ENCODE assay signal across 1 cellular context in genomic region chr3:172466553-172467130, GRCh38.
TF ChIP-seq lines count a peak whose summit lies in the region.

No MANE protein-coding gene starts in this region.

TF ChIP-seq in A549, 52 proteins besides CTCF, POLR2A, EP300 and RAD21 (continued from another document):
- TF ChIP-seq, protein P1, sequence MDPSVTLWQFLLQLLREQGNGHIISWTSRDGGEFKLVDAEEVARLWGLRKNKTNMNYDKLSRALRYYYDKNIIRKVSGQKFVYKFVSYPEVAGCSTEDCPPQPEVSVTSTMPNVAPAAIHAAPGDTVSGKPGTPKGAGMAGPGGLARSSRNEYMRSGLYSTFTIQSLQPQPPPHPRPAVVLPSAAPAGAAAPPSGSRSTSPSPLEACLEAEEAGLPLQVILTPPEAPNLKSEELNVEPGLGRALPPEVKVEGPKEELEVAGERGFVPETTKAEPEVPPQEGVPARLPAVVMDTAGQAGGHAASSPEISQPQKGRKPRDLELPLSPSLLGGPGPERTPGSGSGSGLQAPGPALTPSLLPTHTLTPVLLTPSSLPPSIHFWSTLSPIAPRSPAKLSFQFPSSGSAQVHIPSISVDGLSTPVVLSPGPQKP (IDR thresholded peaks at IDR 0.05; ENCODE audit: low read depth, low read length), result no peak
- TF ChIP-seq HDAC2 (IDR thresholded peaks at IDR 0.05) (no peak), REST (IDR thresholded peaks at IDR 0.05) (no peak), HOXA7 (CRISPR knock-in tag; IDR thresholded peaks at IDR 0.05) (no peak), PHF8 (IDR thresholded peaks at IDR 0.05; ENCODE audit: borderline replicate concordance, low read depth) (no peak), CHD2 (IDR thresholded peaks at IDR 0.05; ENCODE audit: low read length, partially characterized antibody) (no peak), MYC (IDR thresholded peaks at IDR 0.05; ENCODE audit: borderline replicate concordance, low read length) (no peak)
